8 cellular contexts compared by ENCODE assay signal in genomic region chr11:26753738-26754504, GRCh38. TPM values are rescaled to one million over a fixed set of nuclear protein-coding genes. Genes with fewer than 3 reads are reported as not detected.
DNase-seq lines count a peak whose midpoint lies in the region; ATAC-seq and TF ChIP-seq lines count a peak whose summit lies in the region.

No MANE protein-coding gene starts in this region.

- H3K4me3 Mint-ChIP-seq in osteocyte (ENCODE audit: unreplicated experiment): no peak overlapping the region

- H3K36me3 ChIP-seq in MG63: no peaks in the 10 kb centered on the region
- H3K36me3 ChIP-seq in SJCRH30: no peaks in the 10 kb centered on the region

- H3K27ac ChIP-seq in SJCRH30: no peak overlapping the region

- H3K9me3 Mint-ChIP-seq in osteocyte (ENCODE audit: unreplicated experiment): peaks cover 15% of the 10 kb centered on the region

- ATAC-seq in GM21526 (IDR thresholded peaks at IDR 0.05; ENCODE audit: low FRiP score, unreplicated experiment): peak; percentile 55
- ATAC-seq in GM19023 (IDR thresholded peaks at IDR 0.05; ENCODE audit: unreplicated experiment): no peak

- no peaks in the 10 kb centered on the region for H3K27me3 ChIP-seq in MG63
- no peaks in the 10 kb centered on the region for H3K27me3 ChIP-seq in SJCRH30

- H3K27ac Mint-ChIP-seq in osteocyte (ENCODE audit: unreplicated experiment): no peak overlapping the region

- peaks cover 9% of the 10 kb centered on the region for H3K36me3 Mint-ChIP-seq in osteocyte (ENCODE audit: unreplicated experiment)

- peak; percentile 76 for TF ChIP-seq CTCF in fibroblast of the aortic adventitia (IDR thresholded peaks at IDR 0.05; ENCODE audit: insufficient read depth, low read length)
- TF ChIP-seq CTCF in osteocyte (IDR thresholded peaks at IDR 0.05): peak; percentile 94

- peaks cover 31% of the 10 kb centered on the region for H3K4me1 Mint-ChIP-seq in osteocyte (ENCODE audit: unreplicated experiment)

- H3K27me3 Mint-ChIP-seq in osteocyte (ENCODE audit: unreplicated experiment): peaks cover 9% of the 10 kb centered on the region

- no peaks in the 10 kb centered on the region for H3K4me1 ChIP-seq in SJCRH30

- H3K4me3 ChIP-seq in MG63: no peak overlapping the region
- H3K4me3 ChIP-seq in SJCRH30: no peak overlapping the region
- no peak overlapping the region for H3K4me3 ChIP-seq in fibroblast of the aortic adventitia (ENCODE audit: low read depth, low read length)

- H3K9me3 ChIP-seq in MG63 (no peaks in the 10 kb centered on the region), SJCRH30 (replicated peaks) (no peaks in the 10 kb centered on the region)

- peak; percentile 9 for DNase-seq in DMS 273 treated with DMSO at 0.1 percent for 48 hours (lab: John Stamatoyannopoulos, UW)
- peak; percentile 18 for DNase-seq in MG63
- peak; percentile 36 to 78 for DNase-seq in SJCRH30
- peak; percentile 90 for DNase-seq in fibroblast of the aortic adventitia (ENCODE audit: low read depth)
- no peak for DNase-seq in osteocyte (ENCODE audit: extremely low spot score, unreplicated experiment)
- no peak for DNase-seq in stimulated activated CD4-positive, alpha-beta T cell treated with anti-CD3 and anti-CD28 coated beads, Interleukin-12 subunit alpha, Interleukin-12 subunit beta, amount 100 ng/mL, for 4 hours

RNA-seq across cellular contexts. Expression of gene SLC5A12, which starts 32.1 kb away (rescaled TPM):
- not detected in 2 replicates for total RNA-seq in MG63 (2014; rRNA removed; shearing (Covaris generic); ENCODE audit: low replicate concordance)
- total RNA-seq in SJCRH30 (2014; rRNA removed; shearing (Covaris generic)): 0.05 and 0.10 TPM in 2 replicates
- total RNA-seq in fibroblast of the aortic adventitia (ENCODE audit: low replicate concordance) (0.09 TPM in 1 of 2 replicates, not detected in the other), osteocyte (0.76 and 1.2 TPM in 2 replicates)

Comparison
In these comparisons a context has a peak if more than half of its experiments do, and no peak if none do; other contexts are left out.
1. DNase-seq: peak in DMS 273 treated with DMSO at 0.1 percent for 48 hours (single experiment), MG63 (single experiment), SJCRH30 (2 of 2) and fibroblast of the aortic adventitia (single experiment); none in osteocyte (single experiment) and stimulated activated CD4-positive, alpha-beta T cell treated with anti-CD3 and anti-CD28 coated beads, Interleukin-12 subunit alpha, Interleukin-12 subunit beta, amount 100 ng/mL, for 4 hours (single experiment).